22 cellular contexts compared by ENCODE assay signal in genomic region chr3:23894166-23895061, GRCh38. TPM values are rescaled to one million over a fixed set of nuclear protein-coding genes. Genes with fewer than 3 reads are reported as not detected.
DNase-seq lines count a peak whose midpoint lies in the region; ATAC-seq and TF ChIP-seq lines count a peak whose summit lies in the region.
"Had no signal": no experiment of that assay in that cellular context is flagged by ENCODE, and none has a peak within 500 bp of the region (broad histone marks: within the 10 kb centered on the region; RNA-seq: fewer than 3 reads in every experiment).

No MANE protein-coding gene starts in this region.

- no peaks in the 10 kb centered on the region for H3K4me1 Mint-ChIP-seq in Caco-2 (ENCODE audit: low read depth, unreplicated experiment)
- peaks cover 2 to 10% (median 5%) of the 10 kb centered on the region in 3 donors for H3K4me1 Mint-ChIP-seq in IgD-negative memory B cell
- peaks cover 9% of the 10 kb centered on the region for H3K4me1 Mint-ChIP-seq in endothelial cell (ENCODE audit: unreplicated experiment)
- H3K4me1 Mint-ChIP-seq in osteocyte (ENCODE audit: unreplicated experiment), result no peaks in the 10 kb centered on the region
- H3K4me1 Mint-ChIP-seq in CD8-positive, alpha-beta memory T cell, result peaks cover 0 to 5% (median 2%) of the 10 kb centered on the region in 3 donors

- H3K27me3 Mint-ChIP-seq in Caco-2 (ENCODE audit: insufficient read depth, unreplicated experiment) (no peaks in the 10 kb centered on the region), IgD-negative memory B cell (no peaks in the 10 kb centered on the region), endothelial cell (ENCODE audit: unreplicated experiment) (no peaks in the 10 kb centered on the region), osteocyte (ENCODE audit: unreplicated experiment) (no peaks in the 10 kb centered on the region)
- H3K27me3 Mint-ChIP-seq in CD8-positive, alpha-beta memory T cell, result no peaks in the 10 kb centered on the region

- no peaks in the 10 kb centered on the region for H3K27me3 ChIP-seq in Caco-2 (replicated peaks; ENCODE audit: control insufficient read depth, insufficient read depth, low read length)
- H3K27me3 ChIP-seq in CD8-positive, alpha-beta memory T cell (ENCODE audit: insufficient read depth, low read length, poor library complexity, severe bottlenecking), result no peaks in the 10 kb centered on the region
- no peaks in the 10 kb centered on the region for H3K27me3 ChIP-seq in stomach
- H3K27me3 ChIP-seq: breast epithelium, esophagus muscularis mucosa, left lung, tibial nerve had no signal

- TF ChIP-seq POLR2A in stomach (IDR thresholded peaks at IDR 0.05), result no peak

- 84 to 90% (median 89%) methylated on average over 12 of the region's 12 CpGs for WGBS in stomach, 5 donors

- H3K9me3 ChIP-seq in Caco-2 (peaks cover 8% of the 10 kb centered on the region; the same call in 1 of the 2 replicates), stomach (no peaks in the 10 kb centered on the region)
- H3K9me3 ChIP-seq in CD8-positive, alpha-beta memory T cell (ENCODE audit: low read length), result no peaks in the 10 kb centered on the region
- H3K9me3 ChIP-seq: breast epithelium, esophagus muscularis mucosa, left lung, prostate gland, tibial nerve had no signal

- H3K4me3 ChIP-seq in Caco-2 (ENCODE audit: low read depth, low read length) (no peak overlapping the region), stomach (no peak overlapping the region)
- H3K4me3 ChIP-seq in CD8-positive, alpha-beta memory T cell (ENCODE audit: low read length), result no peak overlapping the region
- H3K4me3 ChIP-seq: breast epithelium, coronary artery, esophagus muscularis mucosa, left lung, prostate gland, tibial nerve had no signal

- no TSS peak for BruUV-seq in Caco-2 (replicated peaks; lab: Mats Ljungman, UMichigan)

- DNase-seq in Caco-2 (no peak), endothelial cell (ENCODE audit: low spot score) (no peak), osteocyte (ENCODE audit: extremely low spot score, unreplicated experiment) (no peak), stomach (no peak)
- DNase-seq in CD8-positive, alpha-beta memory T cell, result no peak
- DNase-seq: activated CD4-positive, alpha-beta T cell treated with anti-CD3 and anti-CD28 coated beads, Interleukin-2, amount 50 U/mL, for 48 hours; activated gamma-delta T cell; DMS53; GF-D8; GOT3; left lung; NCI-H2081 treated with DMSO at 0.1 percent for 48 hours; NCI-H82; Right ventricle myocardium superior; T-helper 9 cell had no signal

- intact Hi-C loops in Caco-2 (cut with micrococcal nuclease; ENCODE audit: unreplicated experiment) (no loop called here), stomach (cut with DNase I; ENCODE audit: low total_unique reads) (no loop called here)

- no peak overlapping the region for H3K27ac ChIP-seq in CD8-positive, alpha-beta memory T cell (ENCODE audit: low read depth, low read length)
- no peak overlapping the region for H3K27ac ChIP-seq in stomach
- H3K27ac ChIP-seq: coronary artery, esophagus muscularis mucosa, left lung, prostate gland, tibial nerve had no signal

- POLR2A ChIA-PET in Caco-2 (lab: Charles Lee), result no interaction called here
- POLR2A ChIA-PET in CD8-positive, alpha-beta memory T cell (lab: Charles Lee), result no interaction called here

- no peaks in the 10 kb centered on the region for H3K4me1 ChIP-seq in Caco-2
- no peaks in the 10 kb centered on the region for H3K4me1 ChIP-seq in CD8-positive, alpha-beta memory T cell (ENCODE audit: insufficient read depth, low read length)
- peaks cover 0 to 2% (median 0%) of the 10 kb centered on the region in 4 donors for H3K4me1 ChIP-seq in stomach
- H3K4me1 ChIP-seq: breast epithelium, prostate gland, tibial nerve had no signal

- H3K36me3 ChIP-seq in Caco-2 (ENCODE audit: control insufficient read depth, insufficient read depth, low read length) (peaks cover 5% of the 10 kb centered on the region; the same call in 1 of the 2 replicates), stomach (peaks cover 0 to 57% (median 44%) of the 10 kb centered on the region in 4 donors)
- H3K36me3 ChIP-seq in CD8-positive, alpha-beta memory T cell (ENCODE audit: insufficient read depth, low read length), result no peaks in the 10 kb centered on the region
- H3K36me3 ChIP-seq: breast epithelium, prostate gland had no signal

- TF ChIP-seq EP300 in stomach (IDR thresholded peaks at IDR 0.05), result no peak

- H3K4me3 Mint-ChIP-seq in Caco-2 (ENCODE audit: unreplicated experiment), result no peak overlapping the region
- H3K4me3 Mint-ChIP-seq in IgD-negative memory B cell, result no peak overlapping the region
- peak overlapping the region; percentile 24 for H3K4me3 Mint-ChIP-seq in endothelial cell (ENCODE audit: unreplicated experiment)
- H3K4me3 Mint-ChIP-seq in osteocyte (ENCODE audit: unreplicated experiment), result no peak overlapping the region
- H3K4me3 Mint-ChIP-seq in CD8-positive, alpha-beta memory T cell, result no peak overlapping the region

- H3K36me3 Mint-ChIP-seq in Caco-2 (ENCODE audit: insufficient read depth, unreplicated experiment), result peaks cover 64% of the 10 kb centered on the region
- peaks cover 6% of the 10 kb centered on the region for H3K36me3 Mint-ChIP-seq in IgD-negative memory B cell
- peaks cover 44% of the 10 kb centered on the region for H3K36me3 Mint-ChIP-seq in endothelial cell (ENCODE audit: low read depth, unreplicated experiment)
- H3K36me3 Mint-ChIP-seq in osteocyte (ENCODE audit: unreplicated experiment), result peaks cover 41% of the 10 kb centered on the region
- peaks cover 0 to 58% (median 13%) of the 10 kb centered on the region in 3 donors for H3K36me3 Mint-ChIP-seq in CD8-positive, alpha-beta memory T cell

- TF ChIP-seq CTCF in Caco-2 (IDR thresholded peaks at IDR 0.05; ENCODE audit: insufficient read depth in 1 of 2, low read depth in 1 of 2, low read length in 1 of 2, severe bottlenecking in 1 of 2, unreplicated experiment in 1 of 2) (no peak), endothelial cell (IDR thresholded peaks at IDR 0.05; ENCODE audit: unreplicated experiment) (no peak), osteocyte (IDR thresholded peaks at IDR 0.05) (no peak), stomach (IDR thresholded peaks at IDR 0.05) (no peak)

- H3K27ac Mint-ChIP-seq in Caco-2 (ENCODE audit: unreplicated experiment) (peak overlapping the region; percentile 48), IgD-negative memory B cell (peak overlapping the region in 2 of 3 donors; percentile 17 to 32), endothelial cell (ENCODE audit: unreplicated experiment) (peak overlapping the region; percentile 49), osteocyte (ENCODE audit: unreplicated experiment) (peak overlapping the region; percentile 15)
- H3K27ac Mint-ChIP-seq in CD8-positive, alpha-beta memory T cell, result peak overlapping the region in 4 of 8 donors; percentile 25 to 61 (median 56)

- CTCF ChIA-PET in Caco-2 (lab: Charles Lee), result no interaction called here
- CTCF ChIA-PET in CD8-positive, alpha-beta memory T cell (lab: Charles Lee), result interaction anchor here (1.0 to 1.3 kb wide), 2 partner anchors 24 to 111 kb away, joined by 3 read pairs; no protein-coding TSS in a partner anchor

- H3K9me3 Mint-ChIP-seq in Caco-2 (ENCODE audit: unreplicated experiment) (peaks cover 8% of the 10 kb centered on the region), IgD-negative memory B cell (no peaks in the 10 kb centered on the region), endothelial cell (ENCODE audit: unreplicated experiment) (peaks cover 3% of the 10 kb centered on the region), osteocyte (ENCODE audit: unreplicated experiment) (peaks cover 4% of the 10 kb centered on the region)
- H3K9me3 Mint-ChIP-seq in CD8-positive, alpha-beta memory T cell, result no peaks in the 10 kb centered on the region

- ATAC-seq in HG03521 (IDR thresholded peaks at IDR 0.05; ENCODE audit: unreplicated experiment), result no peak
- ATAC-seq: left lung had no signal

RNA-seq across cellular contexts. Expression of gene NKIRAS1, which starts 22.4 kb away (rescaled TPM):
- 6.6 and 6.8 TPM in 2 replicates for total RNA-seq in Caco-2 (2022)
- 2.8 TPM for polyA plus RNA-seq in IgD-negative memory B cell
- 4.3 TPM for total RNA-seq in endothelial cell (ENCODE audit: unreplicated experiment)
- total RNA-seq in osteocyte, result 12.9 and 13.1 TPM in 2 replicates
- 1 to 10 TPM; 6.1 to 7.2 TPM for total RNA-seq in CD8-positive, alpha-beta memory T cell
- 5.3 TPM for polyA plus RNA-seq in CD8-positive, alpha-beta memory T cell
- total RNA-seq in stomach, result 10 to 100 TPM in 2 of 5 donors, 1 to 10 TPM in 1, under 1 TPM in 1, not detected in 1; 0.87 to 18.3 (median 8.9) TPM
- 1 to 10 TPM; 5.9 to 9.6 (median 7.6) TPM for polyA plus RNA-seq in stomach

RNA-seq across cellular contexts. Expression of gene RPL15, which starts 22.5 kb away (rescaled TPM):
- total RNA-seq in Caco-2 (2022) (1,611 and 1,698 TPM in 2 replicates), endothelial cell (ENCODE audit: unreplicated experiment) (2,853 TPM), osteocyte (1,872 and 1,902 TPM in 2 replicates), stomach (1,000 to 10,000 TPM in 4 of 5 donors, 100 to 1,000 TPM in 1; 121 to 3,139 (median 1,087) TPM)
- polyA plus RNA-seq in IgD-negative memory B cell (4,864 TPM), stomach (1,000 to 10,000 TPM; 3,661 to 4,768 (median 4,326) TPM)
- 1,000 to 10,000 TPM; 2,200 to 2,237 TPM for total RNA-seq in CD8-positive, alpha-beta memory T cell
- polyA plus RNA-seq in CD8-positive, alpha-beta memory T cell, result 4,233 TPM

RNA-seq across cellular contexts. Expression of gene NR1D2, which starts 50.7 kb away (rescaled TPM):
- 22.8 and 23.9 TPM in 2 replicates for total RNA-seq in Caco-2 (2022)
- polyA plus RNA-seq in IgD-negative memory B cell, result 27.3 TPM
- 17.2 TPM for total RNA-seq in endothelial cell (ENCODE audit: unreplicated experiment)
- 26.4 and 29.2 TPM in 2 replicates for total RNA-seq in osteocyte
- 1 to 10 TPM; 7.9 to 8.4 TPM for total RNA-seq in CD8-positive, alpha-beta memory T cell
- polyA plus RNA-seq in CD8-positive, alpha-beta memory T cell, result 57.1 TPM
- 100 to 1,000 TPM in 1 of 5 donors, 10 to 100 TPM in 3, 1 to 10 TPM in 1; 9.8 to 105 (median 35.1) TPM for total RNA-seq in stomach
- 10 to 100 TPM in 1 of 3 donors, 1 to 10 TPM in 2; 5.5 to 23.2 (median 9.1) TPM for polyA plus RNA-seq in stomach
